ENCODE assay signal across 11 cellular contexts in genomic region chr3:73520931-73521461, GRCh38.
DNase-seq lines count a peak whose midpoint lies in the region; ATAC-seq and TF ChIP-seq lines count a peak whose summit lies in the region.
"Had no signal": no experiment of that assay in that cellular context is flagged by ENCODE, and none has a peak within 500 bp of the region (broad histone marks: within the 10 kb centered on the region; RNA-seq: fewer than 3 reads in every experiment).

No MANE protein-coding gene starts in this region.

- no peaks in the 10 kb centered on the region for H3K36me3 Mint-ChIP-seq in activated CD4-positive, alpha-beta T cell treated with anti-CD3 and anti-CD28 coated beads, Interleukin-2, amount 10 ng/mL, durations not matched to agents 24 days and 14 days (ENCODE audit: low read depth)
- H3K36me3 Mint-ChIP-seq in stimulated activated naive B cell treated with anti-CD40 and anti-IgM and Interleukin-4, amounts not matched to agents 10 μg/mL and 1 μg/mL and 100 μg/mL, for 72 hours: no peaks in the 10 kb centered on the region
- H3K36me3 Mint-ChIP-seq: activated naive CD8-positive, alpha-beta T cell treated with anti-CD3 and anti-CD28 coated beads, Interleukin-2, amount 10 ng/mL, durations not matched to agents 7 days and 5 days; stimulated activated memory B cell treated with anti-CD40 and anti-IgM and Interleukin-4, amounts not matched to agents 10 μg/mL and 1 μg/mL and 100 μg/mL, for 72 hours had no signal

- H3K4me1 Mint-ChIP-seq in activated CD4-positive, alpha-beta T cell treated with anti-CD3 and anti-CD28 coated beads, Interleukin-2, amount 10 ng/mL, durations not matched to agents 24 days and 14 days: no peaks in the 10 kb centered on the region
- H3K4me1 Mint-ChIP-seq in stimulated activated naive B cell treated with anti-CD40 and anti-IgM and Interleukin-4, amounts not matched to agents 10 μg/mL and 1 μg/mL and 100 μg/mL, for 72 hours: no peaks in the 10 kb centered on the region
- H3K4me1 Mint-ChIP-seq: activated naive CD8-positive, alpha-beta T cell treated with anti-CD3 and anti-CD28 coated beads, Interleukin-2, amount 10 ng/mL, durations not matched to agents 7 days and 5 days; stimulated activated memory B cell treated with anti-CD40 and anti-IgM and Interleukin-4, amounts not matched to agents 10 μg/mL and 1 μg/mL and 100 μg/mL, for 72 hours had no signal

- H3K4me3 ChIP-seq in LNCaP clone FGC (ENCODE audit: low read depth, low read length): 0 out of 2 replicates have a peak overlapping the region, but pooled peaks have one; percentile 5
- no peak overlapping the region for H3K4me3 ChIP-seq in mucosa of descending colon
- H3K4me3 ChIP-seq: SK-N-MC had no signal

- H3K4me3 Mint-ChIP-seq in activated CD4-positive, alpha-beta T cell treated with anti-CD3 and anti-CD28 coated beads, Interleukin-2, amount 10 ng/mL, durations not matched to agents 24 days and 14 days: no peak overlapping the region
- H3K4me3 Mint-ChIP-seq in stimulated activated naive B cell treated with anti-CD40 and anti-IgM and Interleukin-4, amounts not matched to agents 10 μg/mL and 1 μg/mL and 100 μg/mL, for 72 hours: no peak overlapping the region
- H3K4me3 Mint-ChIP-seq: activated naive CD8-positive, alpha-beta T cell treated with anti-CD3 and anti-CD28 coated beads, Interleukin-2, amount 10 ng/mL, durations not matched to agents 7 days and 5 days; stimulated activated memory B cell treated with anti-CD40 and anti-IgM and Interleukin-4, amounts not matched to agents 10 μg/mL and 1 μg/mL and 100 μg/mL, for 72 hours had no signal

- peak overlapping the region; percentile 4 for H3K27ac ChIP-seq in temporal lobe (ENCODE audit: low read depth, low read length)
- H3K27ac ChIP-seq: SK-N-MC had no signal

- H3K36me3 ChIP-seq in mucosa of descending colon (ENCODE audit: low read depth): no peaks in the 10 kb centered on the region

- no peaks in the 10 kb centered on the region for H3K9me3 ChIP-seq in mucosa of descending colon

- H3K9me3 Mint-ChIP-seq in activated CD4-positive, alpha-beta T cell treated with anti-CD3 and anti-CD28 coated beads, Interleukin-2, amount 10 ng/mL, durations not matched to agents 24 days and 14 days: no peaks in the 10 kb centered on the region
- no peaks in the 10 kb centered on the region for H3K9me3 Mint-ChIP-seq in stimulated activated naive B cell treated with anti-CD40 and anti-IgM and Interleukin-4, amounts not matched to agents 10 μg/mL and 1 μg/mL and 100 μg/mL, for 72 hours
- H3K9me3 Mint-ChIP-seq: activated naive CD8-positive, alpha-beta T cell treated with anti-CD3 and anti-CD28 coated beads, Interleukin-2, amount 10 ng/mL, durations not matched to agents 7 days and 5 days; stimulated activated memory B cell treated with anti-CD40 and anti-IgM and Interleukin-4, amounts not matched to agents 10 μg/mL and 1 μg/mL and 100 μg/mL, for 72 hours had no signal

- DNase-seq in LNCaP clone FGC (ENCODE audit: low read depth) (peak; percentile 85), mucosa of descending colon (peak in 2 of 3 donors; percentile 60 to 61), NCI-H2107 (lab: John Stamatoyannopoulos, UW) (no peak)
- DNase-seq in activated CD4-positive, alpha-beta T cell treated with anti-CD3 and anti-CD28 coated beads, Interleukin-2, amount 10 ng/mL, durations not matched to agents 24 days and 14 days: no peak
- DNase-seq in stimulated activated naive B cell treated with anti-CD40 and anti-IgM and Interleukin-4, amounts not matched to agents 10 μg/mL and 1 μg/mL and 100 μg/mL, for 72 hours: no peak
- DNase-seq: activated naive CD8-positive, alpha-beta T cell treated with anti-CD3 and anti-CD28 coated beads, Interleukin-2, amount 10 ng/mL, durations not matched to agents 7 days and 5 days had no signal

- ATAC-seq in esophagus mucosa (peak; percentile 86), mucosa of descending colon (peak; percentile 76), HG03460 (IDR thresholded peaks at IDR 0.05; ENCODE audit: unreplicated experiment) (no peak)
- no peak for ATAC-seq in stimulated activated naive B cell treated with anti-CD40 and anti-IgM and Interleukin-4, amounts not matched to agents 10 μg/mL and 1 μg/mL and 100 μg/mL, for 72 hours (replicated peaks)
- ATAC-seq: stimulated activated memory B cell treated with anti-CD40 and anti-IgM and Interleukin-4, amounts not matched to agents 10 μg/mL and 1 μg/mL and 100 μg/mL, for 72 hours had no signal

- no peak for TF ChIP-seq CTCF in LNCaP clone FGC (IDR thresholded peaks at IDR 0.05; ENCODE audit: control insufficient read depth, extremely low read depth, insufficient read depth)
- no peak for TF ChIP-seq CTCF in mucosa of descending colon (IDR thresholded peaks at IDR 0.05)

- H3K4me1 ChIP-seq in mucosa of descending colon (ENCODE audit: low read depth): peaks cover 16% of the 10 kb centered on the region

- no peaks in the 10 kb centered on the region for H3K27me3 Mint-ChIP-seq in activated CD4-positive, alpha-beta T cell treated with anti-CD3 and anti-CD28 coated beads, Interleukin-2, amount 10 ng/mL, durations not matched to agents 24 days and 14 days
- peaks cover 0 to 5% of the 10 kb centered on the region in 2 donors for H3K27me3 Mint-ChIP-seq in stimulated activated naive B cell treated with anti-CD40 and anti-IgM and Interleukin-4, amounts not matched to agents 10 μg/mL and 1 μg/mL and 100 μg/mL, for 72 hours
- H3K27me3 Mint-ChIP-seq: activated naive CD8-positive, alpha-beta T cell treated with anti-CD3 and anti-CD28 coated beads, Interleukin-2, amount 10 ng/mL, durations not matched to agents 7 days and 5 days; stimulated activated memory B cell treated with anti-CD40 and anti-IgM and Interleukin-4, amounts not matched to agents 10 μg/mL and 1 μg/mL and 100 μg/mL, for 72 hours had no signal

- no peak overlapping the region for H3K27ac Mint-ChIP-seq in activated CD4-positive, alpha-beta T cell treated with anti-CD3 and anti-CD28 coated beads, Interleukin-2, amount 10 ng/mL, durations not matched to agents 24 days and 14 days
- no peak overlapping the region for H3K27ac Mint-ChIP-seq in stimulated activated naive B cell treated with anti-CD40 and anti-IgM and Interleukin-4, amounts not matched to agents 10 μg/mL and 1 μg/mL and 100 μg/mL, for 72 hours
- H3K27ac Mint-ChIP-seq: activated naive CD8-positive, alpha-beta T cell treated with anti-CD3 and anti-CD28 coated beads, Interleukin-2, amount 10 ng/mL, durations not matched to agents 7 days and 5 days; stimulated activated memory B cell treated with anti-CD40 and anti-IgM and Interleukin-4, amounts not matched to agents 10 μg/mL and 1 μg/mL and 100 μg/mL, for 72 hours had no signal

- intact Hi-C loops in mucosa of descending colon (cut with DNase I, micrococcal nuclease): loop anchor here in 1 of 2 donors (10.0 kb wide), 1 partner anchor 84 kb away; no protein-coding TSS in a partner anchor
- intact Hi-C loops in activated CD4-positive, alpha-beta T cell treated with anti-CD3 and anti-CD28 coated beads, Interleukin-2, amount 10 ng/mL, durations not matched to agents 24 days and 14 days (cut with micrococcal nuclease): no loop called here

Comparison
In these comparisons a context has a peak if more than half of its experiments do, and no peak if none do; other contexts are left out.
1. DNase-seq: peak in LNCaP clone FGC (single experiment) and mucosa of descending colon (2 of 3); none in NCI-H2107 (single experiment), activated CD4-positive, alpha-beta T cell treated with anti-CD3 and anti-CD28 coated beads, Interleukin-2, amount 10 ng/mL, durations not matched to agents 24 days and 14 days (single experiment) and stimulated activated naive B cell treated with anti-CD40 and anti-IgM and Interleukin-4, amounts not matched to agents 10 μg/mL and 1 μg/mL and 100 μg/mL, for 72 hours (single experiment).
2. ATAC-seq: peak in esophagus mucosa (single experiment) and mucosa of descending colon (single experiment); none in HG03460 (single experiment) and stimulated activated naive B cell treated with anti-CD40 and anti-IgM and Interleukin-4, amounts not matched to agents 10 μg/mL and 1 μg/mL and 100 μg/mL, for 72 hours (0 of 2).